Comparison of ENCODE assay signal across 11 cellular contexts in the genomic region with DNA sequence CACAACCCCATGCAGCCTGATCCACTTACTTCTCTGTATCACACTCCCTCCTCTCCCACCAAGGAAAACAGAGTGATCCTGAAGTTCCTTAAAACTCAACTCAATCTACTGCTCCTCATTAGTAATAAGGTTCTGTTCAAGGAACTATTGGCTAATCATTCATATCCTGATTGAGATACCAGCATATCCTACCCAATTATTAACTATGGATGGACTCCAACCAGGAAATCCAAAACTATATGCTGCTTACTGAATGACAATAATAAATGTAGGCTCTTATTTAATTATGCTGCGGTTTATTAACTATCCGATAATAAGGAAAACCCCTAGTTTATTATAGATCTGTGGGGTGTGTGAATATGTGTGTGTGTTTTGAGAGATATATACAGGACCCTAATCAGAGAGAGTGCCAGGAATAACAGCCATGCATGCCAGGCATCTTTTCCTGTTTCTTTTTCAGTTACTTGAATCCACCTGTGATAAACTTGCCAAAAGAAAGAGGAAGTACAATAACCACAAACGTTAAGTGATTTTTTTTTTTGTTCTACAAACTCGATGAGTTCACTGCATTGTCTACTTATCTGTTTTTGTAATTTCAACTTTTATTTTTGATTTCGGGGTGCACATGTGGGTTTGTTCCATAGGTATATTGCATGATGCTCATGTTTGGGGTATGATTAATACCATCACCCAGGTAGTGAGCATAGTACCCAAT.
DNase-seq lines count a peak whose midpoint lies in the region; ATAC-seq, FAIRE-seq and TF ChIP-seq lines count a peak whose summit lies in the region.
"Had no signal": no experiment of that assay in that cellular context is flagged by ENCODE, and none has a peak within 500 bp of the region (broad histone marks: within the 10 kb centered on the region; RNA-seq: fewer than 3 reads in every experiment).

No MANE protein-coding gene starts in this region.

- 9 to 36% (median 20%) methylated on average over 5 of the region's 5 CpGs for WGBS in small intestine, 3 donors
- WGBS in sigmoid colon, 2 donors = 38 to 52% methylated on average over 5 of the region's 5 CpGs

- H3K27ac ChIP-seq in OCI-LY1 (ENCODE audit: low read depth, low read length, poor library complexity, severe bottlenecking) (peak overlapping the region; percentile 69), small intestine (ENCODE audit: low read depth in 1 of 2, low read length in 1 of 2) (no peak overlapping the region), WERI-Rb-1 (no peak overlapping the region), sigmoid colon (no peak overlapping the region)
- H3K27ac ChIP-seq: neutrophil, vagina had no signal

- peaks cover 11 to 14% of the 10 kb centered on the region in 2 donors for H3K9me3 Mint-ChIP-seq in activated T-cell treated with anti-CD3 and anti-CD28 coated beads, Interleukin-2, amount 50 U/mL, for 72 hours

- TF ChIP-seq POLR2A in sigmoid colon (IDR thresholded peaks at IDR 0.05) = no peak

- no peak for TF ChIP-seq CTCF in OCI-LY1 (IDR thresholded peaks at IDR 0.05; ENCODE audit: low read length)
- no peak for TF ChIP-seq CTCF in WERI-Rb-1 (IDR thresholded peaks at IDR 0.05; ENCODE audit: low read depth, low read length)
- no peak for TF ChIP-seq CTCF in sigmoid colon (IDR thresholded peaks at IDR 0.05)

- H3K4me3 ChIP-seq in OCI-LY1 (ENCODE audit: low read depth, low read length, poor library complexity, severe bottlenecking) (no peak overlapping the region), small intestine (ENCODE audit: low read depth in 1 of 2, low read length in 2 of 2) (no peak overlapping the region), WERI-Rb-1 (ENCODE audit: low read depth, low read length) (no peak overlapping the region), sigmoid colon (no peak overlapping the region)
- H3K4me3 ChIP-seq: vagina had no signal

- H3K4me2 ChIP-seq in OCI-LY1 (ENCODE audit: low read length) = peak overlapping the region; percentile 42

- H3K9me2 ChIP-seq in OCI-LY1 (ENCODE audit: low read depth, low read length) = no peaks in the 10 kb centered on the region

- no peaks in the 10 kb centered on the region for H3K79me2 ChIP-seq in OCI-LY1 (ENCODE audit: insufficient read depth, low read length)

- ATAC-seq in activated T-cell treated with anti-CD3 and anti-CD28 coated beads, Interleukin-2, amount 50 U/mL, for 72 hours (replicated peaks in 1 of 2) = no peak
- ATAC-seq in HG02884 (IDR thresholded peaks at IDR 0.05; ENCODE audit: unreplicated experiment) = peak; percentile 42

- H3K36me3 Mint-ChIP-seq in activated T-cell treated with anti-CD3 and anti-CD28 coated beads, Interleukin-2, amount 50 U/mL, for 72 hours (ENCODE audit: insufficient read depth in 2 of 2) = peaks cover 17 to 41% of the 10 kb centered on the region in 2 donors

- peaks cover 37% of the 10 kb centered on the region for H3K4me1 ChIP-seq in OCI-LY1 (ENCODE audit: insufficient read depth, low read length, severe bottlenecking)
- peaks cover under 1 to 4% of the 10 kb centered on the region in 2 donors for H3K4me1 ChIP-seq in small intestine (ENCODE audit: control insufficient read depth in 2 of 2, insufficient read depth in 1 of 2, low read depth in 1 of 2, low read length in 1 of 2)
- H3K4me1 ChIP-seq in sigmoid colon = no peaks in the 10 kb centered on the region
- H3K4me1 ChIP-seq: vagina had no signal

- H3K36me3 ChIP-seq in OCI-LY1 (ENCODE audit: insufficient read depth, low read length) (no peaks in the 10 kb centered on the region), small intestine (ENCODE audit: control insufficient read depth in 2 of 2, insufficient read depth in 2 of 2, low read length in 2 of 2) (no peaks in the 10 kb centered on the region), WERI-Rb-1 (no peaks in the 10 kb centered on the region), sigmoid colon (no peaks in the 10 kb centered on the region)
- H3K36me3 ChIP-seq: neutrophil, vagina had no signal

- H3K27me3 ChIP-seq in OCI-LY1 (ENCODE audit: insufficient read depth, low read length) = no peaks in the 10 kb centered on the region
- H3K27me3 ChIP-seq in small intestine (ENCODE audit: control insufficient read depth in 2 of 2, insufficient read depth in 2 of 2, low read length in 2 of 2) = no peaks in the 10 kb centered on the region
- no peaks in the 10 kb centered on the region for H3K27me3 ChIP-seq in WERI-Rb-1 (ENCODE audit: insufficient read depth, low read depth, severe bottlenecking)
- H3K27me3 ChIP-seq in sigmoid colon = no peaks in the 10 kb centered on the region
- H3K27me3 ChIP-seq: neutrophil, vagina had no signal

- H3K9ac ChIP-seq in OCI-LY1 (ENCODE audit: low read length) = no peak overlapping the region

- no peak for DNase-seq in activated T-cell treated with anti-CD3 and anti-CD28 coated beads, Interleukin-2, amount 50 U/mL, for 72 hours
- DNase-seq in activated T-cell treated with anti-CD3 and anti-CD28 coated beads for 4 hours (no peak), small intestine (peak; percentile 60), WERI-Rb-1 (no peak), sigmoid colon (no peak)
- DNase-seq in stimulated activated CD4-positive, alpha-beta T cell treated with anti-CD3 and anti-CD28 coated beads, Interleukin-2, amount 100 ng/mL, for 48 hours = no peak

- peak overlapping the region; percentile 66 to 84 for H3K4me3 Mint-ChIP-seq in activated T-cell treated with anti-CD3 and anti-CD28 coated beads, Interleukin-2, amount 50 U/mL, for 72 hours
- H3K4me3 Mint-ChIP-seq: dendritic cell treated with granulocyte-macrophage colony-stimulating factor and Interleukin-4, amounts not matched to agents 40 ng/mL and 50 ng/mL, for 4 days had no signal

- no peaks in the 10 kb centered on the region for H3K27me3 Mint-ChIP-seq in activated T-cell treated with anti-CD3 and anti-CD28 coated beads, Interleukin-2, amount 50 U/mL, for 72 hours (ENCODE audit: low read depth)
- H3K27me3 Mint-ChIP-seq: dendritic cell treated with granulocyte-macrophage colony-stimulating factor and Interleukin-4, amounts not matched to agents 40 ng/mL and 50 ng/mL, for 4 days had no signal

- H2AFZ ChIP-seq in OCI-LY1 (ENCODE audit: low read length) = no peak overlapping the region

- H3K27ac Mint-ChIP-seq in activated T-cell treated with anti-CD3 and anti-CD28 coated beads, Interleukin-2, amount 50 U/mL, for 72 hours = peak overlapping the region; percentile 96
- H3K27ac Mint-ChIP-seq: dendritic cell treated with granulocyte-macrophage colony-stimulating factor and Interleukin-4, amounts not matched to agents 40 ng/mL and 50 ng/mL, for 4 days had no signal

- no peak for FAIRE-seq in small intestine (lab: Jason Lieb, UNC)

- H3F3A ChIP-seq in OCI-LY1 (ENCODE audit: insufficient read depth, low read length) = no peaks in the 10 kb centered on the region

- H3K9me3 ChIP-seq in OCI-LY1 (ENCODE audit: low read length) = peaks cover 5% of the 10 kb centered on the region; the same call in 1 of the 2 replicates
- H3K9me3 ChIP-seq in small intestine (ENCODE audit: control insufficient read depth, low read depth) = no peaks in the 10 kb centered on the region
- no peaks in the 10 kb centered on the region for H3K9me3 ChIP-seq in WERI-Rb-1 (ENCODE audit: severe bottlenecking)
- H3K9me3 ChIP-seq in sigmoid colon = no peaks in the 10 kb centered on the region
- H3K9me3 ChIP-seq: neutrophil, vagina had no signal

- no peaks in the 10 kb centered on the region for H4K20me1 ChIP-seq in OCI-LY1 (ENCODE audit: insufficient read depth, low read length)

- intact Hi-C loops in sigmoid colon (cut with DNase I) = no loop called here

- no peak for TF ChIP-seq EP300 in sigmoid colon (IDR thresholded peaks at IDR 0.05)

- H3K4me1 Mint-ChIP-seq in activated T-cell treated with anti-CD3 and anti-CD28 coated beads, Interleukin-2, amount 50 U/mL, for 72 hours (ENCODE audit: low read depth) = peaks cover 77% of the 10 kb centered on the region
